8 cellular contexts compared by ENCODE assay signal in the genomic region with DNA sequence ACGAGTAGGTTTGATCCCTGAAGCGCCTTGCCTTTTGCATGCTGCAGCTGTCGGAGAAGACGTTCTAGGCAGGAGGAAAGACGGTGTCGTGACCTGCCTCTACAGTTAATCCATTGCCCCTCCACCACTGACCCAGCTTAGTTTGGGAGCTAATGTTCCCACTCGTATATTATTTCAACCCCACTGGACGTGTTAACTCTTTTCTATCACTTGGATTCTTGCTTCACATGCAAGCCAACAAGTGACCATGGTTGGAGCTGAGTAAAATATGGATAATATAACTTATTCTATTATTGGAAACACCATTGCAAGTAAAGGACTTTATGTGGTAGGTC. TPM values are rescaled to one million over a fixed set of nuclear protein-coding genes. Genes with fewer than 3 reads are reported as not detected.
A peak's percentile ranks its signal among the peaks of the same experiment; 100 is the strongest.
DNase-seq lines count a peak whose midpoint lies in the region; ATAC-seq, FAIRE-seq and TF ChIP-seq lines count a peak whose summit lies in the region.

No MANE protein-coding gene starts in this region.

- WGBS in HepG2 (ENCODE audit: low lambda C conversion rate), result 0% methylated on average over 8 of the region's 8 CpGs
- 0 to 1% methylated on average over 8 of the region's 8 CpGs for WGBS in testis, 2 donors

- peak; percentile 40 for ATAC-seq in HepG2
- no peak for ATAC-seq in GM21737 (IDR thresholded peaks at IDR 0.05; ENCODE audit: unreplicated experiment)

- no peak for TF ChIP-seq POLR2A in HepG2 (IDR thresholded peaks at IDR 0.05; ENCODE audit: insufficient read depth in 1 of 2, low read depth in 2 of 2, low read length in 2 of 2)
- no peak for TF ChIP-seq POLR2A in testis (IDR thresholded peaks at IDR 0.05)

- intact Hi-C loops in HepG2 (cut with micrococcal nuclease; ENCODE audit: unreplicated experiment) (loop anchor here (1.0 to 2.0 kb wide), 2 partner anchors 14 to 39 kb away; partner anchors contain the start of gene TTLL6), testis (cut with DNase I; ENCODE audit: low total_unique reads) (no loop called here)

- H3K36me3 Mint-ChIP-seq in T-helper 2 cell treated with Interferon-gamma antibody and Interleukin-4, amounts not matched to agents 5 μg/mL and 100 μg/mL, for 36 hours (ENCODE audit: low read depth), result peaks cover 23% of the 10 kb centered on the region

- no peak overlapping the region for H2AFZ ChIP-seq in HepG2 (ENCODE audit: low read length)

- peak overlapping the region; percentile 98 for H3K4me3 Mint-ChIP-seq in T-helper 2 cell treated with Interferon-gamma antibody and Interleukin-4, amounts not matched to agents 5 μg/mL and 100 μg/mL, for 36 hours

- no peak for TF ChIP-seq RAD21 in HepG2 (CRISPR knock-in tag; IDR thresholded peaks at IDR 0.05)

- H3K27me3 ChIP-seq in HepG2 (ENCODE audit: control insufficient read depth in 1 of 2, insufficient read depth in 2 of 2, low read length in 2 of 2), result no peaks in the 10 kb centered on the region; a peak in 1 of 5 replicates
- no peaks in the 10 kb centered on the region for H3K27me3 ChIP-seq in testis

- no peaks in the 10 kb centered on the region for H3K9me3 Mint-ChIP-seq in T-helper 2 cell treated with Interferon-gamma antibody and Interleukin-4, amounts not matched to agents 5 μg/mL and 100 μg/mL, for 36 hours

- H3K4me3 ChIP-seq in HepG2 (replicated peaks in 1 of 3; ENCODE audit: insufficient read depth in 1 of 3, low read depth in 2 of 3, low read length in 3 of 3) (peak overlapping the region; percentile 81 to 99 (median 87)), testis (peak overlapping the region; percentile 88 to 89)

- H3K9me3 ChIP-seq in HepG2 (ENCODE audit: low read length) (no peaks in the 10 kb centered on the region), testis (no peaks in the 10 kb centered on the region)

- CTCF ChIA-PET in HepG2 (lab: Yijun Ruan, JAX; ENCODE audit: low intra/inter-chr PET ratio, low total read pairs), result no interaction called here

- H3K9ac ChIP-seq in HepG2 (ENCODE audit: insufficient read depth, low read depth, low read length), result peak overlapping the region; percentile 89

- peaks cover 4% of the 10 kb centered on the region; the same call in 1 of the 2 replicates for H4K20me1 ChIP-seq in HepG2 (ENCODE audit: insufficient read depth, low read length)

- H3K4me1 Mint-ChIP-seq in T-helper 2 cell treated with Interferon-gamma antibody and Interleukin-4, amounts not matched to agents 5 μg/mL and 100 μg/mL, for 36 hours (ENCODE audit: low read depth), result peaks cover 49% of the 10 kb centered on the region

- H3K36me3 ChIP-seq in HepG2 (replicated peaks in 1 of 2; ENCODE audit: control insufficient read depth in 1 of 2, insufficient read depth in 2 of 2, low read length in 2 of 2) (peaks cover 0 to 5% of the 10 kb centered on the region in 2 experiments; a peak in 1 of 5 replicates), testis (ENCODE audit: low read depth, missing control alignments) (no peaks in the 10 kb centered on the region)

- TF ChIP-seq EP300 in HepG2 (IDR thresholded peaks at IDR 0.05; ENCODE audit: low read depth in 2 of 2, low read length in 2 of 2), result no peak
- TF ChIP-seq EP300 in HepG2 (CRISPR knock-in tag; IDR thresholded peaks at IDR 0.05; ENCODE audit: borderline replicate concordance), result no peak

- H3K27ac ChIP-seq in angular gyrus (ENCODE audit: low read depth, low read length), result peak overlapping the region; percentile 92
- peak overlapping the region; percentile 67 for H3K27ac ChIP-seq in HepG2 (ENCODE audit: extremely low read length, insufficient read depth, low read length)
- peak overlapping the region; percentile 87 to 96 for H3K27ac ChIP-seq in testis

- peak overlapping the region; percentile 99 for H3K27ac Mint-ChIP-seq in T-helper 2 cell treated with Interferon-gamma antibody and Interleukin-4, amounts not matched to agents 5 μg/mL and 100 μg/mL, for 36 hours

- DNase-seq in T-helper 2 cell treated with Interferon-gamma antibody and Interleukin-4, amounts not matched to agents 5 μg/mL and 100 μg/mL, for 36 hours (ENCODE audit: low spot score), result no peak
- DNase-seq in T-helper 2 cell, result no peak
- no peak for DNase-seq in HepG2 (ENCODE audit: low spot score)
- DNase-seq in testis, result no peak
- no peak for DNase-seq in H4 (ENCODE audit: low spot score)
- no peak for DNase-seq in HTR-8/SVneo (ENCODE audit: insufficient read length, low spot score)

- H3K27me3 Mint-ChIP-seq in T-helper 2 cell treated with Interferon-gamma antibody and Interleukin-4, amounts not matched to agents 5 μg/mL and 100 μg/mL, for 36 hours (ENCODE audit: low read depth), result peaks cover 5% of the 10 kb centered on the region

- TF ChIP-seq CTCF in HepG2 (CRISPR knock-in tag; IDR thresholded peaks at IDR 0.05), result no peak
- no peak for TF ChIP-seq CTCF in testis (IDR thresholded peaks at IDR 0.05)

- H3K4me2 ChIP-seq in HepG2 (ENCODE audit: low read depth, low read length), result peak overlapping the region; percentile 79

- POLR2A ChIA-PET in HepG2 (lab: Yijun Ruan, JAX), result interaction anchor here (1.1 to 3.5 kb wide), 5 partner anchors 10 to 61 kb away, joined by 3 to 16 read pairs (median 6); partner anchors contain the start of gene ATP5MC1

- in situ Hi-C loops in HepG2 (cut with HindIII; ENCODE audit: extremely low pct_ligation_motif_present, low pct_unique_long_range_greater_than_20kb), result no loop called here

- H3K79me2 ChIP-seq in HepG2 (ENCODE audit: insufficient read depth, low read length), result peaks cover 36% of the 10 kb centered on the region

- peaks cover 52% of the 10 kb centered on the region for H3K4me1 ChIP-seq in HepG2 (ENCODE audit: insufficient read depth, low read length)
- peaks cover 10% of the 10 kb centered on the region for H3K4me1 ChIP-seq in testis

- FAIRE-seq in HepG2 (lab: Jason Lieb, UNC) (no peak), HTR-8/SVneo (lab: Jason Lieb, UNC) (no peak)

- no TSS peak for BruUV-seq in HepG2 (replicated peaks; lab: Mats Ljungman, UMichigan)

TF ChIP-seq in HepG2, 621 proteins besides CTCF, POLR2A, EP300 and RAD21 (continues in another document):
- TF ChIP-seq ZFYVE20 (CRISPR knock-in tag; IDR thresholded peaks at IDR 0.05; ENCODE audit: borderline replicate concordance, low read depth), result 0 out of 2 replicates have a peak, but pooled peaks have one; percentile 13
- no peak for TF ChIP-seq SAP130 (CRISPR knock-in tag; IDR thresholded peaks at IDR 0.05; ENCODE audit: low read depth)

RNA-seq across cellular contexts. Expression of gene CALCOCO2, which starts 0.7 kb away (rescaled TPM):
- total RNA-seq in HepG2 (2016; rRNA removed; fragmentation: Illumina TruSeq; extraction: Trizol) (72.9 and 112 TPM in 2 replicates), testis (100 to 1,000 TPM; 117 to 153 TPM)
- 21.1 and 22.6 TPM in 2 replicates for total RNA-seq in HepG2 (2016; cell fraction: cytosol; rRNA removed; fragmentation: Illumina TruSeq; extraction: Trizol; ENCODE audit: low read depth)
- 71.0 and 100 TPM in 2 replicates for total RNA-seq in HepG2 (2016; cell fraction: insoluble cytoplasmic fraction; rRNA removed; fragmentation: Illumina TruSeq; extraction: Trizol)
- 38.8 and 53.3 TPM in 2 replicates for total RNA-seq in HepG2 (2016; cell fraction: membrane; rRNA removed; fragmentation: Illumina TruSeq; extraction: Trizol)
- total RNA-seq in HepG2 (2016; cell fraction: nucleus; rRNA removed; fragmentation: Illumina TruSeq; extraction: Trizol), result 38.1 and 38.5 TPM in 2 replicates
- polyA plus RNA-seq in HepG2 (2011; rRNA removed) (109 and 111 TPM in 2 replicates), testis (ENCODE audit: insufficient read depth, low read depth, low replicate concordance) (351 TPM)
- 33.3 and 42.4 TPM in 2 replicates for polyA plus RNA-seq in HepG2 (2011; cell fraction: cytosol; rRNA removed)
- polyA plus RNA-seq in HepG2 (2011; cell fraction: nucleus; rRNA removed), result 39.4 and 47.3 TPM in 2 replicates
- polyA plus RNA-seq in HepG2 (2012), result 114 and 117 TPM in 2 replicates
- polyA plus RNA-seq in HepG2 (2016; cell fraction: cytosol; fragmentation: Illumina TruSeq; extraction: Trizol; ENCODE audit: low read depth), result 17.4 and 17.6 TPM in 2 replicates
- polyA plus RNA-seq in HepG2 (2016; cell fraction: insoluble cytoplasmic fraction; fragmentation: Illumina TruSeq; extraction: Trizol; ENCODE audit: low read depth), result 96.0 and 107 TPM in 2 replicates
- 19.3 and 24.7 TPM in 2 replicates for polyA plus RNA-seq in HepG2 (2016; cell fraction: membrane; fragmentation: Illumina TruSeq; extraction: Trizol; ENCODE audit: low read depth)
- polyA plus RNA-seq in HepG2 (2016; cell fraction: nucleus; fragmentation: Illumina TruSeq; extraction: Trizol; ENCODE audit: insufficient read depth, low read depth), result 44.4 and 49.5 TPM in 2 replicates
- polyA minus RNA-seq in HepG2 (2011; rRNA and poly(A)+ RNA removed; ENCODE audit: low replicate concordance), result 62.7 and 120 TPM in 2 replicates
- polyA minus RNA-seq in HepG2 (2011; cell fraction: cytosol; rRNA and poly(A)+ RNA removed), result 46.2 and 66.1 TPM in 2 replicates
- polyA minus RNA-seq in HepG2 (2011; cell fraction: nucleus; rRNA and poly(A)+ RNA removed), result 65.1 and 99.0 TPM in 2 replicates
- total RNA-seq in H4 (2014; rRNA removed; shearing (Covaris generic)), result 42.5 and 61.2 TPM in 2 replicates

RNA-seq across cellular contexts. Expression of gene TTLL6, which starts 14.5 kb away (rescaled TPM):
- total RNA-seq in HepG2 (2016; rRNA removed; fragmentation: Illumina TruSeq; extraction: Trizol) (0.04 TPM in 1 of 2 replicates, not detected in the other), testis (10 to 100 TPM; 18.5 to 44.3 TPM)
- not detected in 2 replicates for total RNA-seq in HepG2 (2016; cell fraction: cytosol; rRNA removed; fragmentation: Illumina TruSeq; extraction: Trizol; ENCODE audit: low read depth)
- total RNA-seq in HepG2 (2016; cell fraction: insoluble cytoplasmic fraction; rRNA removed; fragmentation: Illumina TruSeq; extraction: Trizol), result 0.09 TPM in 1 of 2 replicates, not detected in the other
- 0.12 TPM in 1 of 2 replicates, not detected in the other for total RNA-seq in HepG2 (2016; cell fraction: membrane; rRNA removed; fragmentation: Illumina TruSeq; extraction: Trizol)
- not detected in 2 replicates for total RNA-seq in HepG2 (2016; cell fraction: nucleus; rRNA removed; fragmentation: Illumina TruSeq; extraction: Trizol)
- polyA plus RNA-seq in HepG2 (2011; rRNA removed) (0.08 and 0.25 TPM in 2 replicates), testis (ENCODE audit: insufficient read depth, low read depth, low replicate concordance) (70.9 TPM)
- polyA plus RNA-seq in HepG2 (2011; cell fraction: cytosol; rRNA removed), result 0.05 and 0.14 TPM in 2 replicates
- polyA plus RNA-seq in HepG2 (2011; cell fraction: nucleus; rRNA removed), result 0.23 and 0.45 TPM in 2 replicates
- polyA plus RNA-seq in HepG2 (2012), result 0.19 and 0.25 TPM in 2 replicates
- polyA plus RNA-seq in HepG2 (2016; cell fraction: cytosol; fragmentation: Illumina TruSeq; extraction: Trizol; ENCODE audit: low read depth), result 0.07 TPM in 1 of 2 replicates, not detected in the other
- polyA plus RNA-seq in HepG2 (2016; cell fraction: insoluble cytoplasmic fraction; fragmentation: Illumina TruSeq; extraction: Trizol; ENCODE audit: low read depth), result not detected in 2 replicates
- polyA plus RNA-seq in HepG2 (2016; cell fraction: membrane; fragmentation: Illumina TruSeq; extraction: Trizol; ENCODE audit: low read depth), result not detected in 2 replicates
- not detected in 2 replicates for polyA plus RNA-seq in HepG2 (2016; cell fraction: nucleus; fragmentation: Illumina TruSeq; extraction: Trizol; ENCODE audit: insufficient read depth, low read depth)
- 0.16 and 0.40 TPM in 2 replicates for polyA minus RNA-seq in HepG2 (2011; rRNA and poly(A)+ RNA removed; ENCODE audit: low replicate concordance)
- polyA minus RNA-seq in HepG2 (2011; cell fraction: cytosol; rRNA and poly(A)+ RNA removed), result not detected in 2 replicates
- polyA minus RNA-seq in HepG2 (2011; cell fraction: nucleus; rRNA and poly(A)+ RNA removed), result 0.26 and 1.1 TPM in 2 replicates
- 0.12 and 0.18 TPM in 2 replicates for total RNA-seq in H4 (2014; rRNA removed; shearing (Covaris generic))

Comparison
In these comparisons a context has a peak if more than half of its experiments do, and no peak if none do; other contexts are left out.
1. RNA of gene TTLL6, which starts 14.5 kb away (total RNA-seq): 18.5 to 44.3 TPM in testis; 0.12 to 0.18 TPM in H4 and 0.04 to 0.12 TPM in HepG2; every median in the first group is over 10 times any median in the second.
2. Peak in every context shown above with its lines, with median percentiles within 50 percentile points of each other: H3K27ac ChIP-seq.